Comparison of ENCODE assay signal across 20 cellular contexts in the genomic region with DNA sequence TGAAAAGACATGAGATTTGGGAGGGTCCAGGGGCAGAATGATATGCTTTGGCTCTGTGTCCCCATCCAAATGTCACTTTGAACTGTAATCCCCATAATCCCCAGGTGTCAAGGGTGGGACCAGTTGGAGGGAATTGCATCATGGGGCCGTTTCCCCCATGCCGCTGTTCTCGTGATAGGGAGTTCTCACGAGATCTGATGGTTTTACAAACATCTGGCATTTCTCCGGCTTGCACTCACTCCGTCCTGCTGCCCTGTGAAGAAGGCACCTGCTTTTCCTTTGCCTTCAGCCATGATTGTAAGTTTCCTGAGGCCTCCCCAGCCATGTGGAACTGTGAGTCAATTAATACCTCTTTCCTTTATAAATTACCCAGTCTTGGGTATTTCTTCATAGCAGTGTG.
"Had no signal": no experiment of that assay in that cellular context is flagged by ENCODE, and none has a peak within 500 bp of the region (broad histone marks: within the 10 kb centered on the region; RNA-seq: fewer than 3 reads in every experiment).

No MANE protein-coding gene starts in this region.

- H3K9me3 ChIP-seq: SK-N-SH had no signal

- H3K9ac ChIP-seq: SK-N-SH had no signal

- ATAC-seq: Panc1, PC-3 had no signal

- DNase-seq: KBM-7, MV-4-11, NCI-H1048, NCI-H1105, NCI-H1417, NCI-H1436 treated with DMSO at 0.1 percent for 48 hours, NCI-H1694, NCI-H187 treated with DMSO at 0.1 percent for 48 hours, NCI-H2029 treated with DMSO at 0.1 percent for 48 hours, NCI-H2171 treated with DMSO at 0.1 percent for 48 hours, NCI-H345, NCI-H446 treated with DMSO at 0.1 percent for 48 hours, NCI-H510A treated with DMSO at 0.1 percent for 48 hours, NCI-H526, PC-3, SHP77, SK-N-SH had no signal

- H3K27ac ChIP-seq: HL-60, RWPE1 had no signal
